ENCODE assay signal across 11 cellular contexts in genomic region chr3:150252462-150252861, GRCh38.
DNase-seq lines count a peak whose midpoint lies in the region; ATAC-seq and TF ChIP-seq lines count a peak whose summit lies in the region.
"Had no signal": no experiment of that assay in that cellular context is flagged by ENCODE, and none has a peak within 500 bp of the region (broad histone marks: within the 10 kb centered on the region; RNA-seq: fewer than 3 reads in every experiment).

No MANE protein-coding gene starts in this region.

- H3K36me3 Mint-ChIP-seq in chondrocyte (ENCODE audit: low read depth), result no peaks in the 10 kb centered on the region

- H3K27ac Mint-ChIP-seq in chondrocyte (ENCODE audit: unreplicated experiment), result peak overlapping the region; percentile 86
- H3K27ac Mint-ChIP-seq: IgD-negative memory B cell had no signal

- peaks cover 3% of the 10 kb centered on the region for H3K9me3 Mint-ChIP-seq in chondrocyte (ENCODE audit: low read depth)
- H3K9me3 Mint-ChIP-seq: IgD-negative memory B cell had no signal

- no peak for TF ChIP-seq CTCF in chondrocyte (IDR thresholded peaks at IDR 0.05)

- peaks cover 90% of the 10 kb centered on the region for H3K4me1 Mint-ChIP-seq in chondrocyte (ENCODE audit: low read depth)

- no peak overlapping the region for H3K4me3 Mint-ChIP-seq in chondrocyte (ENCODE audit: unreplicated experiment)
- H3K4me3 Mint-ChIP-seq: IgD-negative memory B cell had no signal

- H3K27me3 Mint-ChIP-seq in chondrocyte (ENCODE audit: low read depth), result no peaks in the 10 kb centered on the region

- DNase-seq in NCI-H69 (lab: John Stamatoyannopoulos, UW) (peak; percentile 40), chondrocyte (ENCODE audit: low spot score) (no peak), kidney tubule cell (ENCODE audit: low spot score) (peak; percentile 60), smooth muscle cell of the brain vasculature (ENCODE audit: low read depth, low spot score) (peak; percentile 53), mesenteric fat pad (ENCODE audit: low spot score) (no peak), NCI-H187 treated with DMSO at 0.1 percent for 48 hours (lab: John Stamatoyannopoulos, UW) (no peak), NCI-H524 treated with DMSO at 0.1 percent for 48 hours (lab: John Stamatoyannopoulos, UW) (no peak)
- DNase-seq: anterior cingulate cortex, kidney had no signal

- no peak for ATAC-seq in HG03439 (IDR thresholded peaks at IDR 0.05; ENCODE audit: unreplicated experiment)

Comparison
In these comparisons a context has a peak if more than half of its experiments do, and no peak if none do; other contexts are left out.
1. DNase-seq: peak in NCI-H69 (single experiment), kidney tubule cell (single experiment) and smooth muscle cell of the brain vasculature (single experiment); none in chondrocyte (single experiment), mesenteric fat pad (single experiment), NCI-H187 treated with DMSO at 0.1 percent for 48 hours (single experiment) and NCI-H524 treated with DMSO at 0.1 percent for 48 hours (single experiment).